12 cellular contexts compared by ENCODE assay signal in genomic region chr5:177452688-177453638, GRCh38. TPM values are rescaled to one million over a fixed set of nuclear protein-coding genes. Genes with fewer than 3 reads are reported as not detected.
A peak's percentile ranks its signal among the peaks of the same experiment; 100 is the strongest.
DNase-seq lines count a peak whose midpoint lies in the region; ATAC-seq and TF ChIP-seq lines count a peak whose summit lies in the region.
"Had no signal": no experiment of that assay in that cellular context is flagged by ENCODE, and none has a peak within 500 bp of the region (broad histone marks: within the 10 kb centered on the region; RNA-seq: fewer than 3 reads in every experiment).

No MANE protein-coding gene starts in this region.

- H3K27me3 ChIP-seq in GM23248 (replicated peaks; ENCODE audit: insufficient read depth) = no peaks in the 10 kb centered on the region
- H3K27me3 ChIP-seq: Peyer's patch had no signal

- H3K36me3 ChIP-seq in GM23248 (ENCODE audit: low read depth) = peaks cover 8% of the 10 kb centered on the region; the same call in 1 of the 2 replicates
- H3K36me3 ChIP-seq: Peyer's patch had no signal

- H3K4me3 Mint-ChIP-seq in CD14-positive monocyte = peak overlapping the region; percentile 85 to 93

- no peak overlapping the region for H3K9ac ChIP-seq in GM23248

- peaks cover 10% of the 10 kb centered on the region; the same call in 1 of the 2 replicates for H3K4me1 ChIP-seq in GM23248 (ENCODE audit: insufficient read depth)

- H2AFZ ChIP-seq in GM23248 = no peak overlapping the region

- no peak overlapping the region for H3K4me2 ChIP-seq in GM23248 (ENCODE audit: unreplicated experiment)

- H3K4me1 Mint-ChIP-seq in CD14-positive monocyte = peaks cover 33% of the 10 kb centered on the region

- H3K27ac ChIP-seq in GM23248 = no peak overlapping the region

- intact Hi-C loops in CD14-positive monocyte (cut with micrococcal nuclease) = no loop called here

- 71 to 79% methylated on average over 14 to 17 of the region's 17 CpGs for WGBS in GM23248 (ENCODE audit: low coverage in 1 of 2, low lambda C conversion rate in 2 of 2, missing lambda C conversion rate in 2 of 2), 2 experiments

- no peak overlapping the region for H3K4me3 ChIP-seq in GM23248

- H3K9me2 ChIP-seq in GM23248 (ENCODE audit: insufficient read depth) = no peaks in the 10 kb centered on the region

- DNase-seq in CD14-positive monocyte (ENCODE audit: low spot score) (no peak), GM23248 (peak; percentile 26), anterior cingulate cortex (lab: John Stamatoyannopoulos, UW) (peak in 50 of 58 donors; percentile 13 to 78 (median 48)), midbrain (lab: John Stamatoyannopoulos, UW) (peak; percentile 9), NCI-H2029 (lab: John Stamatoyannopoulos, UW) (no peak), A172 (ENCODE audit: low spot score) (no peak)
- DNase-seq in activated effector memory CD4-positive, alpha-beta T cell treated with anti-CD3 and anti-CD28 coated beads, Interleukin-2, amount 50 U/mL, for 16 hours = no peak
- DNase-seq: activated CD4-positive, alpha-beta T cell treated with anti-CD3 and anti-CD28 coated beads, Interleukin-2, amount 50 U/mL, for 48 hours; cerebellar nuclear complex; NCI-H1092 had no signal

- no peak for ATAC-seq in GM18502 (IDR thresholded peaks at IDR 0.05; ENCODE audit: poor library complexity, unreplicated experiment)

- H3K36me3 Mint-ChIP-seq in CD14-positive monocyte = peaks cover 0 to 12% of the 10 kb centered on the region in 2 donors

- peaks cover 0 to 9% (median 0%) of the 10 kb centered on the region in 7 donors for H3K9me3 Mint-ChIP-seq in CD14-positive monocyte

- no peaks in the 10 kb centered on the region for H3K79me2 ChIP-seq in GM23248 (ENCODE audit: insufficient read depth)

- no peak for TF ChIP-seq CTCF in CD14-positive monocyte (IDR thresholded peaks at IDR 0.05)

- peaks cover 46 to 67% (median 55%) of the 10 kb centered on the region in 3 donors for H3K27me3 Mint-ChIP-seq in CD14-positive monocyte (ENCODE audit: low read depth in 3 of 3)

- peak overlapping the region in 3 of 7 donors; percentile 50 to 83 (median 54) for H3K27ac Mint-ChIP-seq in CD14-positive monocyte

- peaks cover 21% of the 10 kb centered on the region for H3F3A ChIP-seq in GM23248 (ENCODE audit: insufficient read depth)

- in situ Hi-C loops in GM23248 (cut with MboI) = loop anchor here (10.0 kb wide), 1 partner anchor 58 kb away; no protein-coding TSS in a partner anchor

- 0 out of 2 replicates have a peak, but pooled peaks cover 10% of the 10 kb centered on the region for H4K20me1 ChIP-seq in GM23248 (ENCODE audit: insufficient read depth)

- no peaks in the 10 kb centered on the region for H3K9me3 ChIP-seq in GM23248 (ENCODE audit: low read depth)
- H3K9me3 ChIP-seq: Peyer's patch had no signal

RNA-seq across cellular contexts. Expression of gene PRR7, which starts 6.3 kb away (rescaled TPM):
- polyA plus RNA-seq in CD14-positive monocyte (1 to 10 TPM; 1.8 to 2.1 TPM), GM23248 (2016; fragmentation: Nextera tagmentation; extraction: Ambion mirVana) (10.5 and 11.1 TPM in 2 replicates)
- total RNA-seq in GM23248 (2014; rRNA removed; shearing (Covaris generic)) = 23.9 and 24.8 TPM in 2 replicates
- total RNA-seq in A172 (2014; rRNA removed; shearing (Covaris generic)) = 58.8 and 72.4 TPM in 2 replicates

RNA-seq across cellular contexts. Expression of gene DBN1, which starts 20.5 kb away (rescaled TPM):
- polyA plus RNA-seq in CD14-positive monocyte (1 to 10 TPM in 1 of 2 donors, under 1 TPM in 1; 0.71 to 1.6 TPM), GM23248 (2016; fragmentation: Nextera tagmentation; extraction: Ambion mirVana) (160 and 163 TPM in 2 replicates)
- total RNA-seq in GM23248 (2014; rRNA removed; shearing (Covaris generic)) = 224 and 257 TPM in 2 replicates
- total RNA-seq in A172 (2014; rRNA removed; shearing (Covaris generic)) = 343 and 354 TPM in 2 replicates

RNA-seq across cellular contexts. Expression of gene GRK6, which starts 26.5 kb away (rescaled TPM):
- polyA plus RNA-seq in CD14-positive monocyte (10 to 100 TPM; 41.6 to 63.4 TPM), GM23248 (2016; fragmentation: Nextera tagmentation; extraction: Ambion mirVana) (7.7 and 13.5 TPM in 2 replicates)
- 17.3 and 30.4 TPM in 2 replicates for total RNA-seq in GM23248 (2014; rRNA removed; shearing (Covaris generic))
- total RNA-seq in A172 (2014; rRNA removed; shearing (Covaris generic)) = 59.3 and 67.6 TPM in 2 replicates

RNA-seq across cellular contexts. Expression of gene F12, which starts 43.6 kb away (rescaled TPM):
- polyA plus RNA-seq in CD14-positive monocyte (1 to 10 TPM; 1.4 to 1.5 TPM), GM23248 (2016; fragmentation: Nextera tagmentation; extraction: Ambion mirVana) (1.2 and 1.8 TPM in 2 replicates)
- total RNA-seq in GM23248 (2014; rRNA removed; shearing (Covaris generic)) = 0.43 and 1.3 TPM in 2 replicates
- total RNA-seq in A172 (2014; rRNA removed; shearing (Covaris generic)) = 5.6 and 11.3 TPM in 2 replicates

RNA-seq across cellular contexts. Expression of gene PDLIM7, which starts 44.4 kb away (rescaled TPM):
- polyA plus RNA-seq in CD14-positive monocyte (10 to 100 TPM; 21.6 to 27.2 TPM), GM23248 (2016; fragmentation: Nextera tagmentation; extraction: Ambion mirVana) (551 and 556 TPM in 2 replicates)
- total RNA-seq in GM23248 (2014; rRNA removed; shearing (Covaris generic)) = 320 and 357 TPM in 2 replicates
- total RNA-seq in A172 (2014; rRNA removed; shearing (Covaris generic)) = 189 and 215 TPM in 2 replicates

Comparison
In these comparisons a context has a peak if more than half of its experiments do, and no peak if none do; other contexts are left out.
1. DNase-seq: peak in GM23248 (single experiment), anterior cingulate cortex (50 of 58) and midbrain (single experiment); none in CD14-positive monocyte (single experiment), activated effector memory CD4-positive, alpha-beta T cell treated with anti-CD3 and anti-CD28 coated beads, Interleukin-2, amount 50 U/mL, for 16 hours (single experiment), NCI-H2029 (single experiment) and A172 (single experiment).